Comparison of ENCODE assay signal across 32 cellular contexts in genomic region chr3:67200618-67201017, GRCh38.
"Had no signal": no experiment of that assay in that cellular context is flagged by ENCODE, and none has a peak within 500 bp of the region (broad histone marks: within the 10 kb centered on the region; RNA-seq: fewer than 3 reads in every experiment).

No MANE protein-coding gene starts in this region.

- H3K4me1 ChIP-seq: pancreas, psoas muscle, spleen, suprapubic skin, testis, tibial artery, transverse colon, upper lobe of right lung, uterus had no signal

- H3K27ac ChIP-seq: neutrophil, pancreas, psoas muscle, skin epidermis, spleen, suprapubic skin, testis, tibial artery, transverse colon, upper lobe of right lung, uterus had no signal

- H3K27me3 ChIP-seq: neutrophil, pancreas, spleen, suprapubic skin, testis, tibial artery, transverse colon, upper lobe of right lung, uterus had no signal

- H3K9me3 Mint-ChIP-seq: naive thymus-derived CD8-positive, alpha-beta T cell; nephron progenitor cell; neural crest cell; stimulated activated memory B cell treated with anti-CD40 and anti-IgM and Interleukin-4, amounts not matched to agents 10 μg/mL and 1 μg/mL and 100 μg/mL, for 72 hours; stimulated activated naive CD8-positive, alpha-beta T cell treated with anti-CD3 and anti-CD28 coated beads, Interleukin-15, amount 100 ng/mL, for 72 hours; type B pancreatic cell had no signal

- H3K4me1 Mint-ChIP-seq: naive thymus-derived CD8-positive, alpha-beta T cell; neural crest cell; stimulated activated naive CD8-positive, alpha-beta T cell treated with anti-CD3 and anti-CD28 coated beads, Interleukin-15, amount 100 ng/mL, for 72 hours had no signal

- H3K36me3 ChIP-seq: neutrophil, pancreas, spleen, suprapubic skin, tibial artery, transverse colon, upper lobe of right lung, uterus had no signal

- H3K4me3 ChIP-seq: pancreas, psoas muscle, skin epidermis, smooth muscle cell, spleen, suprapubic skin, testis, tibial artery, transverse colon, upper lobe of right lung, uterus had no signal

- FAIRE-seq: pancreas had no signal

- ATAC-seq: naive thymus-derived CD8-positive, alpha-beta T cell; natural killer cell treated with Interleukin-12 subunit alpha and Interleukin-12 subunit beta and Interleukin-15 and Interleukin-18, amount 100 ng/mL, for 72 hours; pancreas; psoas muscle; right cardiac atrium; sciatic nerve; stimulated activated memory B cell treated with anti-CD40 and anti-IgM and Interleukin-4, amounts not matched to agents 10 μg/mL and 1 μg/mL and 100 μg/mL, for 72 hours; stimulated activated naive CD8-positive, alpha-beta T cell treated with anti-CD3 and anti-CD28 coated beads, Interleukin-15, amount 100 ng/mL, for 72 hours; stimulated activated naive CD8-positive, alpha-beta T cell treated with anti-CD3 and anti-CD28 coated beads, Interleukin-15, Interleukin-2, amounts not matched to agents 100 U/mL and 50 U/mL, for 24 hours; upper lobe of right lung had no signal

- H3K4me3 Mint-ChIP-seq: naive thymus-derived CD8-positive, alpha-beta T cell; natural killer cell treated with Interleukin-12 subunit alpha and Interleukin-12 subunit beta and Interleukin-15 and Interleukin-18, amount 100 ng/mL, for 72 hours; nephron progenitor cell; neural crest cell; stimulated activated memory B cell treated with anti-CD40 and anti-IgM and Interleukin-4, amounts not matched to agents 10 μg/mL and 1 μg/mL and 100 μg/mL, for 72 hours; stimulated activated naive CD8-positive, alpha-beta T cell treated with anti-CD3 and anti-CD28 coated beads, Interleukin-15, amount 100 ng/mL, for 72 hours; type B pancreatic cell had no signal

- H3K36me3 Mint-ChIP-seq: naive thymus-derived CD8-positive, alpha-beta T cell; natural killer cell treated with Interleukin-12 subunit alpha and Interleukin-12 subunit beta and Interleukin-15 and Interleukin-18, amount 100 ng/mL, for 72 hours; stimulated activated memory B cell treated with anti-CD40 and anti-IgM and Interleukin-4, amounts not matched to agents 10 μg/mL and 1 μg/mL and 100 μg/mL, for 72 hours; type B pancreatic cell had no signal

- DNase-seq: naive thymus-derived CD8-positive, alpha-beta T cell; nephron progenitor cell; nucleus accumbens; pancreas; posterior cingulate gyrus; psoas muscle; right cardiac atrium; spleen; stimulated activated CD4-positive, alpha-beta T cell treated with anti-CD3 and anti-CD28 coated beads, Interleukin-12 subunit alpha, Interleukin-12 subunit beta, amount 100 ng/mL, for 4 hours; stimulated activated CD4-positive, alpha-beta T cell treated with anti-CD3 and anti-CD28 coated beads, Interleukin-1b, Interleukin-23, amount 100 ng/mL, for 48 hours; stimulated activated CD4-positive, alpha-beta T cell treated with anti-CD3 and anti-CD28 coated beads, Interleukin-4, amount 100 ng/mL, for 1 hour; stimulated activated CD4-positive, alpha-beta T cell treated with anti-CD3 and anti-CD28 coated beads, Interleukin-4, amount 100 ng/mL, for 4 hours; stimulated activated CD8-positive, alpha-beta memory T cell treated with anti-CD3 and anti-CD28 coated beads, Interleukin-4, amount 100 ng/mL, for 48 hours; stimulated activated naive CD4-positive, alpha-beta T cell; stimulated activated naive CD8-positive, alpha-beta T cell treated with anti-CD3 and anti-CD28 coated beads, Interleukin-15, amount 100 ng/mL, for 72 hours; stimulated activated naive CD8-positive, alpha-beta T cell treated with anti-CD3 and anti-CD28 coated beads, Interleukin-15, Interleukin-2, amounts not matched to agents 100 U/mL and 50 U/mL, for 24 hours; substantia nigra; testis; tibial artery; transverse colon; upper lobe of right lung; uterus had no signal

- H3K9me3 ChIP-seq: neutrophil, pancreas, psoas muscle, spleen, suprapubic skin, testis, tibial artery, transverse colon, upper lobe of right lung, uterus had no signal

- H3K4me2 ChIP-seq: smooth muscle cell had no signal

- H3K27me3 Mint-ChIP-seq: natural killer cell treated with Interleukin-12 subunit alpha and Interleukin-12 subunit beta and Interleukin-15 and Interleukin-18, amount 100 ng/mL, for 72 hours; stimulated activated memory B cell treated with anti-CD40 and anti-IgM and Interleukin-4, amounts not matched to agents 10 μg/mL and 1 μg/mL and 100 μg/mL, for 72 hours; stimulated activated naive CD8-positive, alpha-beta T cell treated with anti-CD3 and anti-CD28 coated beads, Interleukin-15, amount 100 ng/mL, for 72 hours; type B pancreatic cell had no signal

- H3K27ac Mint-ChIP-seq: naive thymus-derived CD8-positive, alpha-beta T cell; natural killer cell treated with Interleukin-12 subunit alpha and Interleukin-12 subunit beta and Interleukin-15 and Interleukin-18, amount 100 ng/mL, for 72 hours; nephron progenitor cell; progenitor cell of endocrine pancreas; stimulated activated memory B cell treated with anti-CD40 and anti-IgM and Interleukin-4, amounts not matched to agents 10 μg/mL and 1 μg/mL and 100 μg/mL, for 72 hours; stimulated activated naive CD8-positive, alpha-beta T cell treated with anti-CD3 and anti-CD28 coated beads, Interleukin-15, amount 100 ng/mL, for 72 hours; type B pancreatic cell had no signal
